ENCODE assay signal across 1 cellular context in genomic region chr6:3913077-3913957, GRCh38.
TF ChIP-seq lines count a peak whose summit lies in the region.

No MANE protein-coding gene starts in this region.

TF ChIP-seq in HepG2, 621 proteins besides CTCF, POLR2A, EP300 and RAD21 (continued from another document and continues in another):
- TF ChIP-seq MLXIP (CRISPR knock-in tag; IDR thresholded peaks at IDR 0.05; ENCODE audit: borderline replicate concordance) (peak; percentile 82; the same call in 1 of the 2 replicates), MXI1 (IDR thresholded peaks at IDR 0.05; ENCODE audit: borderline replicate concordance, low read depth, low read length) (peak; percentile 25; the same call in 1 of the 3 replicates), CAMTA2 (CRISPR knock-in tag; IDR thresholded peaks at IDR 0.05; ENCODE audit: borderline replicate concordance) (no peak), ZSCAN31 (CRISPR knock-in tag; IDR thresholded peaks at IDR 0.05; ENCODE audit: low read depth) (0 out of 2 replicates have a peak, but pooled peaks have one; percentile 29), ZNF563 (CRISPR knock-in tag; IDR thresholded peaks at IDR 0.05) (no peak), ZNF691 (CRISPR knock-in tag; IDR thresholded peaks at IDR 0.05; ENCODE audit: borderline replicate concordance, low read depth) (no peak), NR3C1 (CRISPR knock-in tag; IDR thresholded peaks at IDR 0.05) (no peak), TERF1 (CRISPR knock-in tag; IDR thresholded peaks at IDR 0.05) (no peak), MIXL1 (CRISPR knock-in tag; IDR thresholded peaks at IDR 0.05) (peak; percentile 85), ZNF343 (CRISPR knock-in tag; IDR thresholded peaks at IDR 0.05) (no peak), JUNB (CRISPR knock-in tag; IDR thresholded peaks at IDR 0.05; ENCODE audit: borderline replicate concordance) (0 out of 2 replicates have a peak, but pooled peaks have one; percentile 32), HHEX (CRISPR knock-in tag; IDR thresholded peaks at IDR 0.05) (peak; percentile 88), NKX3-1 (CRISPR knock-in tag; IDR thresholded peaks at IDR 0.05) (peak; percentile 73; the same call in 1 of the 2 replicates), ISL2 (CRISPR knock-in tag; IDR thresholded peaks at IDR 0.05) (peak; percentile 96), ZNF749 (CRISPR knock-in tag; IDR thresholded peaks at IDR 0.05; ENCODE audit: borderline replicate concordance) (no peak), SMAD1 (CRISPR knock-in tag; IDR thresholded peaks at IDR 0.05; ENCODE audit: borderline replicate concordance, low read depth) (no peak), ZNF772 (CRISPR knock-in tag; IDR thresholded peaks at IDR 0.05) (0 out of 2 replicates have a peak, but pooled peaks have one; percentile 19), ZNF138 (CRISPR knock-in tag; IDR thresholded peaks at IDR 0.05; ENCODE audit: low read depth) (no peak), SMAD3 (CRISPR knock-in tag; IDR thresholded peaks at IDR 0.05) (peak; percentile 79), IRF2 (CRISPR knock-in tag; IDR thresholded peaks at IDR 0.05) (no peak; the same call in 1 of the 2 replicates), LCORL (IDR thresholded peaks at IDR 0.05) (peak; percentile 66; the same call in 1 of the 2 replicates), LCORL (CRISPR knock-in tag; IDR thresholded peaks at IDR 0.05) (peak; percentile 48; the same call in 1 of the 2 replicates), CREM (IDR thresholded peaks at IDR 0.05) (peak; percentile 90), CREM (CRISPR knock-in tag; IDR thresholded peaks at IDR 0.05) (no peak), KAT2B (IDR thresholded peaks at IDR 0.05; ENCODE audit: borderline replicate concordance, low read depth, low read length) (no peak), TCF7L2 (IDR thresholded peaks at IDR 0.05; ENCODE audit: low read depth, low read length) (peak; percentile 72), ZSCAN9 (CRISPR knock-in tag; IDR thresholded peaks at IDR 0.05; ENCODE audit: borderline replicate concordance) (0 out of 2 replicates have a peak, but pooled peaks have one; percentile 22), ZSCAN25 (CRISPR knock-in tag; IDR thresholded peaks at IDR 0.05) (0 out of 2 replicates have a peak, but pooled peaks have one; percentile 30), SAP130 (CRISPR knock-in tag; IDR thresholded peaks at IDR 0.05; ENCODE audit: low read depth) (peak; percentile 82), NBN (conservative IDR thresholded peaks at IDR 0.05) (no peak), SMARCC2 (IDR thresholded peaks at IDR 0.05) (no peak), SIX4 (CRISPR knock-in tag; IDR thresholded peaks at IDR 0.05) (peak; percentile 48; the same call in 1 of the 2 replicates), ZNF430 (CRISPR knock-in tag; IDR thresholded peaks at IDR 0.05) (0 out of 2 replicates have a peak, but pooled peaks have one; percentile 32), FOXJ3 (CRISPR knock-in tag; IDR thresholded peaks at IDR 0.05; ENCODE audit: borderline replicate concordance) (peak; percentile 91; the same call in 1 of the 2 replicates), ZNF766 (CRISPR knock-in tag; IDR thresholded peaks at IDR 0.05; ENCODE audit: borderline replicate concordance) (no peak), ZNF614 (CRISPR knock-in tag; IDR thresholded peaks at IDR 0.05; ENCODE audit: borderline replicate concordance) (peak; percentile 84; the same call in 1 of the 2 replicates), FOXP1 (IDR thresholded peaks at IDR 0.05) (0 out of 2 replicates have a peak, but pooled peaks have one; percentile 5), FOXP1 (CRISPR knock-in tag; IDR thresholded peaks at IDR 0.05) (peak; percentile 75; the same call in 1 of the 2 replicates), ZNF558 (CRISPR knock-in tag; IDR thresholded peaks at IDR 0.05; ENCODE audit: borderline replicate concordance) (no peak), HDAC1 (CRISPR knock-in tag; IDR thresholded peaks at IDR 0.05) (peak; percentile 48; the same call in 1 of the 2 replicates), NCOA5 (CRISPR knock-in tag; IDR thresholded peaks at IDR 0.05) (no peak), PRPF4 (IDR thresholded peaks at IDR 0.05; ENCODE audit: low read depth, low read length, poor library complexity, severe bottlenecking) (no peak)
- TF ChIP-seq, protein P1, sequence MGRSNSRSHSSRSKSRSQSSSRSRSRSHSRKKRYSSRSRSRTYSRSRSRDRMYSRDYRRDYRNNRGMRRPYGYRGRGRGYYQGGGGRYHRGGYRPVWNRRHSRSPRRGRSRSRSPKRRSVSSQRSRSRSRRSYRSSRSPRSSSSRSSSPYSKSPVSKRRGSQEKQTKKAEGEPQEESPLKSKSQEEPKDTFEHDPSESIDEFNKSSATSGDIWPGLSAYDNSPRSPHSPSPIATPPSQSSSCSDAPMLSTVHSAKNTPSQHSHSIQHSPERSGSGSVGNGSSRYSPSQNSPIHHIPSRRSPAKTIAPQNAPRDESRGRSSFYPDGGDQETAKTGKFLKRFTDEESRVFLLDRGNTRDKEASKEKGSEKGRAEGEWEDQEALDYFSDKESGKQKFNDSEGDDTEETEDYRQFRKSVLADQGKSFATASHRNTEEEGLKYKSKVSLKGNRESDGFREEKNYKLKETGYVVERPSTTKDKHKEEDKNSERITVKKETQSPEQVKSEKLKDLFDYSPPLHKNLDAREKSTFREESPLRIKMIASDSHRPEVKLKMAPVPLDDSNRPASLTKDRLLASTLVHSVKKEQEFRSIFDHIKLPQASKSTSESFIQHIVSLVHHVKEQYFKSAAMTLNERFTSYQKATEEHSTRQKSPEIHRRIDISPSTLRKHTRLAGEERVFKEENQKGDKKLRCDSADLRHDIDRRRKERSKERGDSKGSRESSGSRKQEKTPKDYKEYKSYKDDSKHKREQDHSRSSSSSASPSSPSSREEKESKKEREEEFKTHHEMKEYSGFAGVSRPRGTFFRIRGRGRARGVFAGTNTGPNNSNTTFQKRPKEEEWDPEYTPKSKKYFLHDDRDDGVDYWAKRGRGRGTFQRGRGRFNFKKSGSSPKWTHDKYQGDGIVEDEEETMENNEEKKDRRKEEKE (IDR thresholded peaks at IDR 0.05) = no peak
- TF ChIP-seq, protein P2, sequence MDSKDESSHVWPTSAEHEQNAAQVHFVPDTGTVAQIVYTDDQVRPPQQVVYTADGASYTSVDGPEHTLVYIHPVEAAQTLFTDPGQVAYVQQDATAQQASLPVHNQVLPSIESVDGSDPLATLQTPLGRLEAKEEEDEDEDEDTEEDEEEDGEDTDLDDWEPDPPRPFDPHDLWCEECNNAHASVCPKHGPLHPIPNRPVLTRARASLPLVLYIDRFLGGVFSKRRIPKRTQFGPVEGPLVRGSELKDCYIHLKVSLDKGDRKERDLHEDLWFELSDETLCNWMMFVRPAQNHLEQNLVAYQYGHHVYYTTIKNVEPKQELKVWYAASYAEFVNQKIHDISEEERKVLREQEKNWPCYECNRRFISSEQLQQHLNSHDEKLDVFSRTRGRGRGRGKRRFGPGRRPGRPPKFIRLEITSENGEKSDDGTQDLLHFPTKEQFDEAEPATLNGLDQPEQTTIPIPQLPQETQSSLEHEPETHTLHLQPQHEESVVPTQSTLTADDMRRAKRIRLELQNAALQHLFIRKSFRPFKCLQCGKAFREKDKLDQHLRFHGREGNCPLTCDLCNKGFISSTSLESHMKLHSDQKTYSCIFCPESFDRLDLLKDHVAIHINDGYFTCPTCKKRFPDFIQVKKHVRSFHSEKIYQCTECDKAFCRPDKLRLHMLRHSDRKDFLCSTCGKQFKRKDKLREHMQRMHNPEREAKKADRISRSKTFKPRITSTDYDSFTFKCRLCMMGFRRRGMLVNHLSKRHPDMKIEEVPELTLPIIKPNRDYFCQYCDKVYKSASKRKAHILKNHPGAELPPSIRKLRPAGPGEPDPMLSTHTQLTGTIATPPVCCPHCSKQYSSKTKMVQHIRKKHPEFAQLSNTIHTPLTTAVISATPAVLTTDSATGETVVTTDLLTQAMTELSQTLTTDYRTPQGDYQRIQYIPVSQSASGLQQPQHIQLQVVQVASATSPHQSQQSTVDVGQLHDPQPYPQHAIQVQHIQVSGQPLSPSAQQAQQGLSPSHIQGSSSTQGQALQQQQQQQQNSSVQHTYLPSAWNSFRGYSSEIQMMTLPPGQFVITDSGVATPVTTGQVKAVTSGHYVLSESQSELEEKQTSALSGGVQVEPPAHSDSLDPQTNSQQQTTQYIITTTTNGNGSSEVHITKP (CRISPR knock-in tag; IDR thresholded peaks at IDR 0.05; ENCODE audit: low read depth) = 0 out of 2 replicates have a peak, but pooled peaks have one; percentile 18
- TF ChIP-seq, protein P3, sequence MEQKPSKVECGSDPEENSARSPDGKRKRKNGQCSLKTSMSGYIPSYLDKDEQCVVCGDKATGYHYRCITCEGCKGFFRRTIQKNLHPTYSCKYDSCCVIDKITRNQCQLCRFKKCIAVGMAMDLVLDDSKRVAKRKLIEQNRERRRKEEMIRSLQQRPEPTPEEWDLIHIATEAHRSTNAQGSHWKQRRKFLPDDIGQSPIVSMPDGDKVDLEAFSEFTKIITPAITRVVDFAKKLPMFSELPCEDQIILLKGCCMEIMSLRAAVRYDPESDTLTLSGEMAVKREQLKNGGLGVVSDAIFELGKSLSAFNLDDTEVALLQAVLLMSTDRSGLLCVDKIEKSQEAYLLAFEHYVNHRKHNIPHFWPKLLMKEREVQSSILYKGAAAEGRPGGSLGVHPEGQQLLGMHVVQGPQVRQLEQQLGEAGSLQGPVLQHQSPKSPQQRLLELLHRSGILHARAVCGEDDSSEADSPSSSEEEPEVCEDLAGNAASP (CRISPR knock-in tag; IDR thresholded peaks at IDR 0.05; ENCODE audit: borderline replicate concordance) = peak; percentile 75; the same call in 1 of the 2 replicates
- TF ChIP-seq, protein P4, sequence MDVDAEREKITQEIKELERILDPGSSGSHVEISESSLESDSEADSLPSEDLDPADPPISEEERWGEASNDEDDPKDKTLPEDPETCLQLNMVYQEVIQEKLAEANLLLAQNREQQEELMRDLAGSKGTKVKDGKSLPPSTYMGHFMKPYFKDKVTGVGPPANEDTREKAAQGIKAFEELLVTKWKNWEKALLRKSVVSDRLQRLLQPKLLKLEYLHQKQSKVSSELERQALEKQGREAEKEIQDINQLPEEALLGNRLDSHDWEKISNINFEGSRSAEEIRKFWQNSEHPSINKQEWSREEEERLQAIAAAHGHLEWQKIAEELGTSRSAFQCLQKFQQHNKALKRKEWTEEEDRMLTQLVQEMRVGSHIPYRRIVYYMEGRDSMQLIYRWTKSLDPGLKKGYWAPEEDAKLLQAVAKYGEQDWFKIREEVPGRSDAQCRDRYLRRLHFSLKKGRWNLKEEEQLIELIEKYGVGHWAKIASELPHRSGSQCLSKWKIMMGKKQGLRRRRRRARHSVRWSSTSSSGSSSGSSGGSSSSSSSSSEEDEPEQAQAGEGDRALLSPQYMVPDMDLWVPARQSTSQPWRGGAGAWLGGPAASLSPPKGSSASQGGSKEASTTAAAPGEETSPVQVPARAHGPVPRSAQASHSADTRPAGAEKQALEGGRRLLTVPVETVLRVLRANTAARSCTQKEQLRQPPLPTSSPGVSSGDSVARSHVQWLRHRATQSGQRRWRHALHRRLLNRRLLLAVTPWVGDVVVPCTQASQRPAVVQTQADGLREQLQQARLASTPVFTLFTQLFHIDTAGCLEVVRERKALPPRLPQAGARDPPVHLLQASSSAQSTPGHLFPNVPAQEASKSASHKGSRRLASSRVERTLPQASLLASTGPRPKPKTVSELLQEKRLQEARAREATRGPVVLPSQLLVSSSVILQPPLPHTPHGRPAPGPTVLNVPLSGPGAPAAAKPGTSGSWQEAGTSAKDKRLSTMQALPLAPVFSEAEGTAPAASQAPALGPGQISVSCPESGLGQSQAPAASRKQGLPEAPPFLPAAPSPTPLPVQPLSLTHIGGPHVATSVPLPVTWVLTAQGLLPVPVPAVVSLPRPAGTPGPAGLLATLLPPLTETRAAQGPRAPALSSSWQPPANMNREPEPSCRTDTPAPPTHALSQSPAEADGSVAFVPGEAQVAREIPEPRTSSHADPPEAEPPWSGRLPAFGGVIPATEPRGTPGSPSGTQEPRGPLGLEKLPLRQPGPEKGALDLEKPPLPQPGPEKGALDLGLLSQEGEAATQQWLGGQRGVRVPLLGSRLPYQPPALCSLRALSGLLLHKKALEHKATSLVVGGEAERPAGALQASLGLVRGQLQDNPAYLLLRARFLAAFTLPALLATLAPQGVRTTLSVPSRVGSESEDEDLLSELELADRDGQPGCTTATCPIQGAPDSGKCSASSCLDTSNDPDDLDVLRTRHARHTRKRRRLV (CRISPR knock-in tag; IDR thresholded peaks at IDR 0.05) = 0 out of 2 replicates have a peak, but pooled peaks have one; percentile 23
